Comparison of ENCODE assay signal across 14 cellular contexts in genomic region chr15:68113273-68113672, GRCh38. TPM values are rescaled to one million over a fixed set of nuclear protein-coding genes. Genes with fewer than 3 reads are reported as not detected.
DNase-seq lines count a peak whose midpoint lies in the region; ATAC-seq and TF ChIP-seq lines count a peak whose summit lies in the region.
"Had no signal": no experiment of that assay in that cellular context is flagged by ENCODE, and none has a peak within 500 bp of the region (broad histone marks: within the 10 kb centered on the region; RNA-seq: fewer than 3 reads in every experiment).

No MANE protein-coding gene starts in this region.

- peak overlapping the region; percentile 46 for H3K4me3 Mint-ChIP-seq in activated CD8-positive, alpha-beta memory T cell treated with anti-CD3 and anti-CD28 coated beads, Interleukin-2, amount 10 ng/mL, durations not matched to agents 7 days and 5 days
- no peak overlapping the region for H3K4me3 Mint-ChIP-seq in stimulated activated effector memory CD8-positive, alpha-beta T cell treated with anti-CD3 and anti-CD28 coated beads, Interleukin-12 subunit alpha, Interleukin-12 subunit beta, amount 100 ng/mL, for 72 hours
- H3K4me3 Mint-ChIP-seq: H9 had no signal

- H3K4me3 ChIP-seq in SK-N-SH (ENCODE audit: low read depth in 2 of 2, low read length in 1 of 2) (peak overlapping the region in 1 of 2 experiments; percentile 3; a peak in 1 of 4 replicates), fibroblast of villous mesenchyme (ENCODE audit: low read depth, low read length) (no peak overlapping the region)
- H3K4me3 ChIP-seq: testis had no signal

- H3K79me2 ChIP-seq in SK-N-SH (ENCODE audit: insufficient read depth) = peaks cover 77% of the 10 kb centered on the region

- peak overlapping the region; percentile 81 for H3K4me2 ChIP-seq in SK-N-SH

- H3F3A ChIP-seq in SK-N-SH (replicated peaks; ENCODE audit: insufficient read depth) = peaks cover 4% of the 10 kb centered on the region

- CTCF ChIA-PET in activated CD8-positive, alpha-beta memory T cell treated with anti-CD3 and anti-CD28 coated beads, Interleukin-2, amount 10 ng/mL, durations not matched to agents 7 days and 5 days (lab: Charles Lee) = interaction anchor here (0.5 to 1.2 kb wide), 2 partner anchors 10 to 13 kb away, joined by 3 read pairs; no protein-coding TSS in a partner anchor
- CTCF ChIA-PET in SK-N-SH (lab: Yijun Ruan, JAX) = interaction anchor here (0.7 to 3.4 kb wide), 4 partner anchors 41 to 250 kb away, joined by 3 to 13 read pairs (median 4); no protein-coding TSS in a partner anchor

- no peak for TF ChIP-seq CTCF in SK-N-SH (IDR thresholded peaks at IDR 0.05)
- TF ChIP-seq CTCF in fibroblast of villous mesenchyme (IDR thresholded peaks at IDR 0.05; ENCODE audit: insufficient read depth, low read depth, low read length) = no peak

- no peaks in the 10 kb centered on the region for H3K9me2 ChIP-seq in SK-N-SH

- no peaks in the 10 kb centered on the region for H3K36me3 ChIP-seq in SK-N-SH (replicated peaks in 1 of 2; ENCODE audit: control insufficient read depth in 1 of 2, insufficient read depth in 2 of 2, low read length in 1 of 2)
- H3K36me3 ChIP-seq: BE2C had no signal

- peak overlapping the region; percentile 14 to 54; a peak in 2 of 4 replicates for H3K27ac ChIP-seq in SK-N-SH (ENCODE audit: low read depth in 2 of 2, low read length in 1 of 2)
- H3K27ac ChIP-seq: RWPE1, testis had no signal

- POLR2A ChIA-PET in SK-N-SH (lab: Yijun Ruan, JAX) = interaction anchor here (0.8 kb wide), 1 partner anchor 80 kb away, joined by 3 read pairs; no protein-coding TSS in a partner anchor

- peak overlapping the region; percentile 57 for H3K27ac Mint-ChIP-seq in activated CD8-positive, alpha-beta memory T cell treated with anti-CD3 and anti-CD28 coated beads, Interleukin-2, amount 10 ng/mL, durations not matched to agents 7 days and 5 days
- H3K27ac Mint-ChIP-seq in stimulated activated effector memory CD8-positive, alpha-beta T cell treated with anti-CD3 and anti-CD28 coated beads, Interleukin-12 subunit alpha, Interleukin-12 subunit beta, amount 100 ng/mL, for 72 hours = peak overlapping the region; percentile 72
- H3K27ac Mint-ChIP-seq: H9 had no signal

- peaks cover 6% of the 10 kb centered on the region for H3K9me3 Mint-ChIP-seq in activated CD8-positive, alpha-beta memory T cell treated with anti-CD3 and anti-CD28 coated beads, Interleukin-2, amount 10 ng/mL, durations not matched to agents 7 days and 5 days (ENCODE audit: low read depth)
- H3K9me3 Mint-ChIP-seq in stimulated activated effector memory CD8-positive, alpha-beta T cell treated with anti-CD3 and anti-CD28 coated beads, Interleukin-12 subunit alpha, Interleukin-12 subunit beta, amount 100 ng/mL, for 72 hours = no peaks in the 10 kb centered on the region
- H3K9me3 Mint-ChIP-seq: H9 had no signal

- no peak for DNase-seq in activated CD8-positive, alpha-beta memory T cell treated with anti-CD3 and anti-CD28 coated beads, Interleukin-2, amount 10 ng/mL, durations not matched to agents 7 days and 5 days
- DNase-seq in activated CD8-positive, alpha-beta memory T cell treated with anti-CD3 and anti-CD28 coated beads, Interleukin-2, amount 50 U/mL, for 4 hours = no peak
- DNase-seq in SK-N-SH (peak; percentile 15), fibroblast of villous mesenchyme (ENCODE audit: low read depth) (peak; percentile 65), HPDE6-E6E7 (ENCODE audit: extremely low spot score) (no peak)
- DNase-seq in stimulated activated effector memory CD8-positive, alpha-beta T cell treated with anti-CD3 and anti-CD28 coated beads, Interleukin-12 subunit alpha, Interleukin-12 subunit beta, amount 100 ng/mL, for 72 hours (ENCODE audit: low spot score in 2 of 2) = no peak
- DNase-seq in activated CD4-positive, alpha-beta T cell treated with anti-CD3 and anti-CD28 coated beads for 4 hours = no peak
- DNase-seq: BE2C, H9, KG1, left colon, testis had no signal

- no peaks in the 10 kb centered on the region for H3K27me3 ChIP-seq in SK-N-SH (ENCODE audit: insufficient read depth)
- H3K27me3 ChIP-seq: BE2C, testis had no signal

- TF ChIP-seq RAD21 in SK-N-SH (IDR thresholded peaks at IDR 0.05; ENCODE audit: low read length) = no peak

- TF ChIP-seq EP300 in SK-N-SH (IDR thresholded peaks at IDR 0.05; ENCODE audit: borderline replicate concordance in 1 of 2, low read depth in 1 of 2, low read length in 1 of 2) = no peak

- H2AFZ ChIP-seq in SK-N-SH (ENCODE audit: low read depth) = no peak overlapping the region; the same call in 1 of the 2 replicates

- ATAC-seq in activated CD8-positive, alpha-beta memory T cell treated with anti-CD3 and anti-CD28 coated beads, Interleukin-2, amount 10 ng/mL, durations not matched to agents 7 days and 5 days = no peak
- ATAC-seq in stimulated activated effector memory CD8-positive, alpha-beta T cell treated with anti-CD3 and anti-CD28 coated beads, Interleukin-12 subunit alpha, Interleukin-12 subunit beta, amount 100 ng/mL, for 72 hours = no peak
- ATAC-seq in GM21717 (IDR thresholded peaks at IDR 0.05; ENCODE audit: unreplicated experiment) = no peak
- ATAC-seq: left colon had no signal

- peaks cover 33% of the 10 kb centered on the region for H3K36me3 Mint-ChIP-seq in activated CD8-positive, alpha-beta memory T cell treated with anti-CD3 and anti-CD28 coated beads, Interleukin-2, amount 10 ng/mL, durations not matched to agents 7 days and 5 days
- peaks cover 6% of the 10 kb centered on the region for H3K36me3 Mint-ChIP-seq in stimulated activated effector memory CD8-positive, alpha-beta T cell treated with anti-CD3 and anti-CD28 coated beads, Interleukin-12 subunit alpha, Interleukin-12 subunit beta, amount 100 ng/mL, for 72 hours

- H4K20me1 ChIP-seq in SK-N-SH (ENCODE audit: insufficient read depth) = no peaks in the 10 kb centered on the region; the same call in 1 of the 2 replicates

- peaks cover 35% of the 10 kb centered on the region for H3K4me1 Mint-ChIP-seq in activated CD8-positive, alpha-beta memory T cell treated with anti-CD3 and anti-CD28 coated beads, Interleukin-2, amount 10 ng/mL, durations not matched to agents 7 days and 5 days
- H3K4me1 Mint-ChIP-seq in stimulated activated effector memory CD8-positive, alpha-beta T cell treated with anti-CD3 and anti-CD28 coated beads, Interleukin-12 subunit alpha, Interleukin-12 subunit beta, amount 100 ng/mL, for 72 hours = peaks cover 72% of the 10 kb centered on the region
- H3K4me1 Mint-ChIP-seq: H9 had no signal

- H3K9me3 ChIP-seq in SK-N-SH = no peaks in the 10 kb centered on the region
- H3K9me3 ChIP-seq: BE2C, testis had no signal

- H3K27me3 Mint-ChIP-seq in activated CD8-positive, alpha-beta memory T cell treated with anti-CD3 and anti-CD28 coated beads, Interleukin-2, amount 10 ng/mL, durations not matched to agents 7 days and 5 days = no peaks in the 10 kb centered on the region

- 0 out of 2 replicates have a peak overlapping the region, but pooled peaks have one; percentile 53 for H3K9ac ChIP-seq in SK-N-SH

- peaks cover 9 to 11% of the 10 kb centered on the region in 2 experiments; a peak in 3 of 4 replicates for H3K4me1 ChIP-seq in SK-N-SH (ENCODE audit: control insufficient read depth in 1 of 2, insufficient read depth in 2 of 2, low read depth in 1 of 2, low read length in 1 of 2)
- H3K4me1 ChIP-seq: testis had no signal

TF ChIP-seq in SK-N-SH, 30 proteins besides CTCF, POLR2A, EP300 and RAD21:
- TF ChIP-seq ZBTB33 (IDR thresholded peaks at IDR 0.05; ENCODE audit: borderline replicate concordance, low read depth) (no peak), GATA2 (CRISPR knock-in tag; IDR thresholded peaks at IDR 0.05) (peak; percentile 40; the same call in 1 of the 2 replicates), EZH2phosphoT487 (IDR thresholded peaks at IDR 0.05; ENCODE audit: borderline replicate concordance, low read depth) (no peak), RXRA (IDR thresholded peaks at IDR 0.05; ENCODE audit: borderline replicate concordance, low read depth) (no peak), TCF12 (IDR thresholded peaks at IDR 0.05) (peak; percentile 25; the same call in 1 of the 2 replicates)

RNA-seq across cellular contexts. Expression of gene PIAS1, which starts 59.2 kb away (rescaled TPM):
- total RNA-seq in activated CD8-positive, alpha-beta memory T cell treated with anti-CD3 and anti-CD28 coated beads, Interleukin-2, amount 10 ng/mL, durations not matched to agents 7 days and 5 days = 10 to 100 TPM; 39.4 to 52.4 TPM
- 9.0 and 9.8 TPM in 2 replicates for polyA plus RNA-seq in SK-N-SH (2012; rRNA removed)
- 7.7 and 8.8 TPM in 2 replicates for polyA plus RNA-seq in SK-N-SH (2012; cell fraction: cytosol; rRNA removed)
- 30.9 and 32.1 TPM in 2 replicates for polyA plus RNA-seq in SK-N-SH (2012; cell fraction: nucleus; rRNA removed)
- 28.9 and 46.1 TPM in 2 replicates for total RNA-seq in fibroblast of villous mesenchyme

Comparison
In these comparisons a context has a peak if more than half of its experiments do, and no peak if none do; other contexts are left out.
1. DNase-seq: peak in SK-N-SH (single experiment) and fibroblast of villous mesenchyme (single experiment); none in activated CD8-positive, alpha-beta memory T cell treated with anti-CD3 and anti-CD28 coated beads, Interleukin-2, amount 10 ng/mL, durations not matched to agents 7 days and 5 days (single experiment), activated CD8-positive, alpha-beta memory T cell treated with anti-CD3 and anti-CD28 coated beads, Interleukin-2, amount 50 U/mL, for 4 hours (single experiment), stimulated activated effector memory CD8-positive, alpha-beta T cell treated with anti-CD3 and anti-CD28 coated beads, Interleukin-12 subunit alpha, Interleukin-12 subunit beta, amount 100 ng/mL, for 72 hours (0 of 2), activated CD4-positive, alpha-beta T cell treated with anti-CD3 and anti-CD28 coated beads for 4 hours (0 of 2) and HPDE6-E6E7 (single experiment).